ENCODE assay signal across 8 cellular contexts in genomic region chr7:98133621-98134266, GRCh38. TPM values are rescaled to one million over a fixed set of nuclear protein-coding genes. Genes with fewer than 3 reads are reported as not detected.
DNase-seq lines count a peak whose midpoint lies in the region; ATAC-seq and TF ChIP-seq lines count a peak whose summit lies in the region.

No MANE protein-coding gene starts in this region.

- no peaks in the 10 kb centered on the region for H3K9me3 Mint-ChIP-seq in WTC11
- H3K9me3 Mint-ChIP-seq in naive thymus-derived CD4-positive, alpha-beta T cell = no peaks in the 10 kb centered on the region

- no peak overlapping the region for H3K27ac ChIP-seq in naive thymus-derived CD4-positive, alpha-beta T cell (ENCODE audit: low read depth, low read length)

- DNase-seq in WTC11 (ENCODE audit: low spot score) = no peak
- no peak for DNase-seq in naive thymus-derived CD4-positive, alpha-beta T cell
- DNase-seq in effector CD8-positive, alpha-beta T cell (lab: John Stamatoyannopoulos, UW) = no peak
- DNase-seq in D341Med (ENCODE audit: low spot score) = no peak
- no peak for DNase-seq in amniotic stem cell (lab: John Stamatoyannopoulos, UW)
- DNase-seq in NCI-H146 (lab: John Stamatoyannopoulos, UW) = no peak

- POLR2A ChIA-PET in WTC11 (lab: Charles Lee) = interaction anchor here (0.6 kb wide), 1 partner anchor 25 kb away, joined by 3 read pairs; no protein-coding TSS in a partner anchor
- POLR2A ChIA-PET in naive thymus-derived CD4-positive, alpha-beta T cell (lab: Charles Lee) = interaction anchor here (0.7 kb wide), 1 partner anchor 24 kb away, joined by 3 read pairs; no protein-coding TSS in a partner anchor

- intact Hi-C loops in naive thymus-derived CD4-positive, alpha-beta T cell (cut with micrococcal nuclease) = loop anchor here (1.0 to 5.0 kb wide), 3 partner anchors 27 to 69 kb away; partner anchors contain the start of gene LMTK2 (in 1 of the 2)

- H3K9me3 ChIP-seq in naive thymus-derived CD4-positive, alpha-beta T cell (ENCODE audit: control insufficient read depth in 2 of 3, low read length in 3 of 3) = no peaks in the 10 kb centered on the region

- H3K27ac Mint-ChIP-seq in WTC11 = peak overlapping the region; percentile 74
- no peak overlapping the region for H3K27ac Mint-ChIP-seq in naive thymus-derived CD4-positive, alpha-beta T cell

- peaks cover 2% of the 10 kb centered on the region; the same call in 1 of the 2 replicates for H3K36me3 Mint-ChIP-seq in WTC11
- H3K36me3 Mint-ChIP-seq in naive thymus-derived CD4-positive, alpha-beta T cell = peaks cover 4 to 22% (median 10%) of the 10 kb centered on the region in 5 donors

- H3K36me3 ChIP-seq in naive thymus-derived CD4-positive, alpha-beta T cell (ENCODE audit: control insufficient read depth in 2 of 3, insufficient read depth in 3 of 3, low read length in 3 of 3) = peaks cover 0 to 17% (median 3%) of the 10 kb centered on the region in 3 experiments

- no peak for TF ChIP-seq CTCF in WTC11 (IDR thresholded peaks at IDR 0.05)

- peaks cover 54% of the 10 kb centered on the region for H3K4me1 Mint-ChIP-seq in WTC11
- H3K4me1 Mint-ChIP-seq in naive thymus-derived CD4-positive, alpha-beta T cell = peaks cover 37 to 66% (median 54%) of the 10 kb centered on the region in 7 donors

- H3K4me1 ChIP-seq in naive thymus-derived CD4-positive, alpha-beta T cell (ENCODE audit: control insufficient read depth in 2 of 2, insufficient read depth in 2 of 2, low read length in 2 of 2) = peaks cover 30% of the 10 kb centered on the region in 2 donors

- H3K27me3 ChIP-seq in naive thymus-derived CD4-positive, alpha-beta T cell (ENCODE audit: control insufficient read depth in 2 of 2, insufficient read depth in 2 of 2, low read length in 2 of 2) = no peaks in the 10 kb centered on the region

- no peak overlapping the region for H3K4me3 ChIP-seq in naive thymus-derived CD4-positive, alpha-beta T cell (ENCODE audit: low read length)

- H3K4me3 Mint-ChIP-seq in WTC11 = no peak overlapping the region
- peak overlapping the region in 8 of 10 donors; percentile 43 to 72 (median 58) for H3K4me3 Mint-ChIP-seq in naive thymus-derived CD4-positive, alpha-beta T cell

- ATAC-seq in GM18868 (IDR thresholded peaks at IDR 0.05; ENCODE audit: unreplicated experiment) (peak; percentile 16), HG03025 (IDR thresholded peaks at IDR 0.05; ENCODE audit: low FRiP score, unreplicated experiment) (peak; percentile 17), WTC11 (no peak)
- ATAC-seq in naive thymus-derived CD4-positive, alpha-beta T cell = no peak

- CTCF ChIA-PET in WTC11 (lab: Charles Lee) = interaction anchor here (0.6 to 1.5 kb wide), 3 partner anchors 15 to 112 kb away, joined by 3 to 8 read pairs (median 4); no protein-coding TSS in a partner anchor
- CTCF ChIA-PET in naive thymus-derived CD4-positive, alpha-beta T cell (lab: Charles Lee) = interaction anchor here (1.3 kb wide), 1 partner anchor 35 kb away, joined by 5 read pairs; no protein-coding TSS in a partner anchor

- H3K27me3 Mint-ChIP-seq in WTC11 (ENCODE audit: low read depth) = no peaks in the 10 kb centered on the region
- peaks cover 0 to 35% (median 0%) of the 10 kb centered on the region in 5 donors for H3K27me3 Mint-ChIP-seq in naive thymus-derived CD4-positive, alpha-beta T cell

TF ChIP-seq in WTC11, 78 proteins besides CTCF, POLR2A, EP300 and RAD21:
- TF ChIP-seq GABPB1 (CRISPR knock-in tag; IDR thresholded peaks at IDR 0.05) (no peak), ELF4 (CRISPR knock-in tag; IDR thresholded peaks at IDR 0.05; ENCODE audit: low read depth) (no peak), ERG (CRISPR knock-in tag; IDR thresholded peaks at IDR 0.05) (no peak), SP1 (CRISPR knock-in tag; conservative IDR thresholded peaks at IDR 0.05) (no peak)

RNA-seq across cellular contexts. Expression of gene LMTK2, which starts 27.1 kb away (rescaled TPM):
- total RNA-seq in WTC11 (2021) = 23.0 to 25.5 TPM (median 24.3 TPM) in 3 replicates
- 10 to 100 TPM; 13.2 to 29.1 (median 25.9) TPM for total RNA-seq in naive thymus-derived CD4-positive, alpha-beta T cell
- 1 to 10 TPM; 2.2 to 5.5 TPM for polyA plus RNA-seq in naive thymus-derived CD4-positive, alpha-beta T cell

Comparison
In these comparisons a context has a peak if more than half of its experiments do, and no peak if none do; other contexts are left out.
1. ATAC-seq: peak in GM18868 (single experiment) and HG03025 (single experiment); none in WTC11 (single experiment) and naive thymus-derived CD4-positive, alpha-beta T cell (single experiment).